7 cellular contexts compared by ENCODE assay signal in genomic region chr21:42939581-42940413, GRCh38. TPM values are rescaled to one million over a fixed set of nuclear protein-coding genes. Genes with fewer than 3 reads are reported as not detected.
DNase-seq lines count a peak whose midpoint lies in the region; TF ChIP-seq lines count a peak whose summit lies in the region.

No MANE protein-coding gene starts in this region.

- H3K9me3 ChIP-seq in MG63: no peaks in the 10 kb centered on the region
- H3K9me3 ChIP-seq in liver (ENCODE audit: control insufficient read depth in 4 of 4, low read length in 3 of 4): no peaks in the 10 kb centered on the region

- H3K4me1 ChIP-seq in liver (ENCODE audit: control insufficient read depth in 4 of 4, insufficient read depth in 4 of 4, low read length in 3 of 4) (peaks cover 0 to 8% (median 2%) of the 10 kb centered on the region in 4 donors), urinary bladder (ENCODE audit: insufficient read depth) (no peaks in the 10 kb centered on the region)

- TF ChIP-seq POLR2A in erythroblast (IDR thresholded peaks at IDR 0.05; ENCODE audit: low read length): no peak

- no peak overlapping the region for H3K27ac ChIP-seq in liver (ENCODE audit: low read depth in 1 of 2, low read length in 2 of 2)
- peak overlapping the region; percentile 82 for H3K27ac ChIP-seq in urinary bladder (ENCODE audit: low read depth)

- H3K36me3 ChIP-seq in MG63 (no peaks in the 10 kb centered on the region), liver (ENCODE audit: control insufficient read depth in 4 of 4, insufficient read depth in 3 of 4, low read depth in 1 of 4, low read length in 3 of 4) (no peaks in the 10 kb centered on the region), urinary bladder (ENCODE audit: insufficient read depth) (no peaks in the 10 kb centered on the region)

- no peak overlapping the region; the same call in 1 of the 2 replicates for H3K4me3 ChIP-seq in MG63
- peak overlapping the region in 1 of 2 donors; percentile 11 for H3K4me3 ChIP-seq in cardiac fibroblast (replicated peaks in 1 of 2; ENCODE audit: low read depth in 2 of 2, low read length in 2 of 2)
- H3K4me3 ChIP-seq in liver (ENCODE audit: low read depth in 1 of 3, low read length in 3 of 3): no peak overlapping the region
- no peak overlapping the region for H3K4me3 ChIP-seq in urinary bladder (ENCODE audit: low read depth, low read length)

- 51% methylated on average over 16 of the region's 16 CpGs for WGBS in liver
- 20% methylated on average over 16 of the region's 16 CpGs for WGBS in urinary bladder

- peak; percentile 28 to 48 for TF ChIP-seq RAD21 in liver (IDR thresholded peaks at IDR 0.05)

- H3K27me3 ChIP-seq in MG63 (no peaks in the 10 kb centered on the region), liver (ENCODE audit: control insufficient read depth in 4 of 4, insufficient read depth in 4 of 4, low read length in 3 of 4) (no peaks in the 10 kb centered on the region)

- TF ChIP-seq CTCF in cardiac fibroblast (IDR thresholded peaks at IDR 0.05; ENCODE audit: low read depth, low read length): no peak
- no peak for TF ChIP-seq CTCF in liver (IDR thresholded peaks at IDR 0.05; ENCODE audit: low read depth, low read length, missing input control)

- H3K9ac ChIP-seq in liver (ENCODE audit: low read depth in 1 of 2, low read length in 2 of 2): no peak overlapping the region

- DNase-seq in MG63 (peak; percentile 94), cardiac fibroblast (ENCODE audit: low read depth in 2 of 2) (peak; percentile 97 to 99), NCI-H146 treated with DMSO at 0.1 percent for 48 hours (lab: John Stamatoyannopoulos, UW; ENCODE audit: unreplicated experiment) (no peak), erythroblast (lab: John Stamatoyannopoulos, UW) (no peak)
- no peak for DNase-seq in stimulated activated CD4-positive, alpha-beta T cell treated with anti-CD3 and anti-CD28 coated beads, Interleukin-12 subunit alpha, Interleukin-12 subunit beta, amount 100 ng/mL, for 4 hours

TF ChIP-seq in liver, 16 proteins besides CTCF, POLR2A, EP300 and RAD21:
- peak; percentile 91 to 94 for TF ChIP-seq JUND (IDR thresholded peaks at IDR 0.05)
- peak; percentile 31 for TF ChIP-seq SP1 (IDR thresholded peaks at IDR 0.05)
- no peak for TF ChIP-seq EGR1 (IDR thresholded peaks at IDR 0.05; ENCODE audit: low read depth in 2 of 2)
- no peak for TF ChIP-seq ZBTB33 (IDR thresholded peaks at IDR 0.05)
- no peak for TF ChIP-seq FOXA1 (IDR thresholded peaks at IDR 0.05)
- no peak for TF ChIP-seq MAX (IDR thresholded peaks at IDR 0.05)
- peak; percentile 45 to 47 for TF ChIP-seq HNF4A (conservative IDR thresholded peaks at IDR 0.05)
- peak; percentile 79 for TF ChIP-seq ATF3 (IDR thresholded peaks at IDR 0.05)
- peak; percentile 27 to 47 for TF ChIP-seq RXRA (IDR thresholded peaks at IDR 0.05)
- no peak for TF ChIP-seq TAF1 (conservative IDR thresholded peaks at IDR 0.05)

RNA-seq across cellular contexts. Expression of gene ERVH48-1, which starts 14.4 kb away (rescaled TPM):
- total RNA-seq in MG63 (2014; rRNA removed; shearing (Covaris generic); ENCODE audit: low replicate concordance): not detected in 2 replicates
- under 1 TPM in 1 of 2 donors, not detected in 1; 0.19 TPM for total RNA-seq in liver
- under 1 TPM in 1 of 2 donors, not detected in 1; 0.03 TPM for polyA plus RNA-seq in liver
- total RNA-seq in urinary bladder: not detected
- polyA plus RNA-seq in urinary bladder: not detected

RNA-seq across cellular contexts. Expression of gene PKNOX1, which starts 34.6 kb away (rescaled TPM):
- total RNA-seq in MG63 (2014; rRNA removed; shearing (Covaris generic); ENCODE audit: low replicate concordance): 29.6 and 35.9 TPM in 2 replicates
- total RNA-seq in liver: 1 to 10 TPM; 6.4 to 9.6 TPM
- polyA plus RNA-seq in liver: 10 to 100 TPM in 1 of 2 donors, 1 to 10 TPM in 1; 2.8 to 10.3 TPM
- total RNA-seq in urinary bladder: 19.2 TPM
- polyA plus RNA-seq in urinary bladder: 16.0 TPM

RNA-seq across cellular contexts. Expression of gene NDUFV3, which starts 46.7 kb away (rescaled TPM):
- total RNA-seq in MG63 (2014; rRNA removed; shearing (Covaris generic); ENCODE audit: low replicate concordance): 72.1 and 78.1 TPM in 2 replicates
- total RNA-seq in liver: 10 to 100 TPM; 18.5 to 31.3 TPM
- 10 to 100 TPM; 15.8 to 25.3 TPM for polyA plus RNA-seq in liver
- total RNA-seq in urinary bladder: 48.1 TPM
- 30.5 TPM for polyA plus RNA-seq in urinary bladder

Comparison
In these comparisons a context has a peak if more than half of its experiments do, and no peak if none do; other contexts are left out.
1. DNase-seq: peak in MG63 (single experiment) and cardiac fibroblast (2 of 2); none in stimulated activated CD4-positive, alpha-beta T cell treated with anti-CD3 and anti-CD28 coated beads, Interleukin-12 subunit alpha, Interleukin-12 subunit beta, amount 100 ng/mL, for 4 hours (single experiment), NCI-H146 treated with DMSO at 0.1 percent for 48 hours (single experiment) and erythroblast (0 of 2).